Comparison of ENCODE assay signal across 22 cellular contexts in the genomic region with DNA sequence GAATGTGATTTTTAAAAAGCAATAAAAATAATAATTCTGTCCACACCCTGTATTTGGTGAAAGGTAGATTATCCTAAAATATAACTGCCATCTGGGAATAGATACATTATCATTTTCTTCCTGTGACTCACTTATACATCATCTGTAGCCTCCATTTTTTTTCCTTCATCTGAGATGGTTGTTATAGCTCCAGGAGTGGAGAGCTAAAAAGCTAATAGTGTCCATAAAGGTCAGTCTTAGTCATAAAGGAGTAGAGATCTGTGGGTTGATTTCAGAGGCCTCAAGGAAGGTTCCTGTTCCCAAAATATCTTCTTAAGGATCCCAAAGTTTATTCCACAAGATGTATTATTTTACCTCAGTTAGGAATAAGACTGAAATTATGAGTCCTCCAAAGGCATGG. TPM values are rescaled to one million over a fixed set of nuclear protein-coding genes. Genes with fewer than 3 reads are reported as not detected.
A peak's percentile ranks its signal among the peaks of the same experiment; 100 is the strongest.
DNase-seq lines count a peak whose midpoint lies in the region; ATAC-seq, FAIRE-seq and TF ChIP-seq lines count a peak whose summit lies in the region.
"Had no signal": no experiment of that assay in that cellular context is flagged by ENCODE, and none has a peak within 500 bp of the region (broad histone marks: within the 10 kb centered on the region; RNA-seq: fewer than 3 reads in every experiment).

No MANE protein-coding gene starts in this region.

- H3K36me3 ChIP-seq in SK-N-SH (replicated peaks in 1 of 2; ENCODE audit: control insufficient read depth in 1 of 2, insufficient read depth in 2 of 2, low read length in 1 of 2): no peaks in the 10 kb centered on the region
- no peaks in the 10 kb centered on the region for H3K36me3 ChIP-seq in PC-3 (ENCODE audit: low read depth, low read length)
- no peaks in the 10 kb centered on the region for H3K36me3 ChIP-seq in bronchial epithelial cell (ENCODE audit: control insufficient read depth, insufficient read depth, low read length)
- H3K36me3 ChIP-seq: BLaER1, HAP-1 had no signal

- TF ChIP-seq EP300 in SK-N-SH (IDR thresholded peaks at IDR 0.05; ENCODE audit: borderline replicate concordance in 1 of 2, low read depth in 1 of 2, low read length in 1 of 2): no peak

- no TSS peak for BruUV-seq in PC-3 (replicated peaks; lab: Mats Ljungman, UMichigan)

- H3K4me1 ChIP-seq in SK-N-SH (ENCODE audit: control insufficient read depth in 1 of 2, insufficient read depth in 2 of 2, low read depth in 1 of 2, low read length in 1 of 2): no peaks in the 10 kb centered on the region; a peak in 1 of 4 replicates
- H3K4me1 ChIP-seq in PC-3 (ENCODE audit: insufficient read depth, low read length): peaks cover 42% of the 10 kb centered on the region
- H3K4me1 ChIP-seq: BLaER1, HAP-1 had no signal

- H3K27ac ChIP-seq in SK-N-SH (ENCODE audit: low read depth in 2 of 2, low read length in 1 of 2) (no peak overlapping the region), PC-3 (ENCODE audit: low read length) (peak overlapping the region; percentile 78)
- H3K27ac ChIP-seq: 22Rv1, BLaER1, C4-2B had no signal

- no peak for FAIRE-seq in bronchial epithelial cell (lab: Jason Lieb, UNC)
- FAIRE-seq: A204.1, D721Med, GM12891, GM18507, H54 had no signal

- no peaks in the 10 kb centered on the region; the same call in 1 of the 2 replicates for H3K9me3 ChIP-seq in SK-N-SH
- H3K9me3 ChIP-seq in PC-3 (ENCODE audit: low read length): no peaks in the 10 kb centered on the region
- H3K9me3 ChIP-seq: BLaER1, HAP-1 had no signal

- CTCF ChIA-PET in SK-N-SH (lab: Yijun Ruan, JAX) (interaction anchor here (0.7 to 1.8 kb wide), 6 partner anchors 15 to 193 kb away, joined by 3 to 7 read pairs (median 4); no protein-coding TSS in a partner anchor), PC-3 (lab: Charles Lee) (no interaction called here)

- H3K79me2 ChIP-seq in SK-N-SH (ENCODE audit: insufficient read depth) (no peaks in the 10 kb centered on the region), PC-3 (ENCODE audit: low read length) (no peaks in the 10 kb centered on the region)

- H3K4me3 ChIP-seq in SK-N-SH (ENCODE audit: low read depth in 2 of 2, low read length in 1 of 2) (no peak overlapping the region), PC-3 (ENCODE audit: low read length) (no peak overlapping the region), bronchial epithelial cell (ENCODE audit: low read depth, low read length) (no peak overlapping the region)
- H3K4me3 ChIP-seq: BLaER1, HAP-1 had no signal

- intact Hi-C loops in PC-3 (cut with micrococcal nuclease): no loop called here
- intact Hi-C loops in left cardiac atrium (cut with DNase I): no loop called here

- no peak for ATAC-seq in SK-N-SH treated with all-trans-retinoic acid at 6 μM for 48 hours
- ATAC-seq in PC-3: peak; percentile 45; the same call in 1 of the 2 replicates
- ATAC-seq in left cardiac atrium: no peak
- ATAC-seq: CD8-positive, alpha-beta T cell had no signal

- no peaks in the 10 kb centered on the region for H3F3A ChIP-seq in SK-N-SH (replicated peaks; ENCODE audit: insufficient read depth)
- no peaks in the 10 kb centered on the region for H3F3A ChIP-seq in PC-3 (ENCODE audit: low read length, unreplicated experiment)

- H3K27me3 ChIP-seq in SK-N-SH (ENCODE audit: insufficient read depth): no peaks in the 10 kb centered on the region
- peaks cover 26% of the 10 kb centered on the region for H3K27me3 ChIP-seq in PC-3 (ENCODE audit: low read length)
- no peaks in the 10 kb centered on the region for H3K27me3 ChIP-seq in bronchial epithelial cell (ENCODE audit: control insufficient read depth, insufficient read depth, low read length)
- H3K27me3 ChIP-seq: BLaER1 had no signal

- TF ChIP-seq CTCF in SK-N-SH (IDR thresholded peaks at IDR 0.05) (no peak), PC-3 (conservative IDR thresholded peaks at IDR 0.05; ENCODE audit: low read depth, low read length) (no peak), bronchial epithelial cell (IDR thresholded peaks at IDR 0.05; ENCODE audit: insufficient read depth, low read length, severe bottlenecking) (no peak)

- POLR2A ChIA-PET in SK-N-SH (lab: Yijun Ruan, JAX): no interaction called here
- POLR2A ChIA-PET in PC-3 (lab: Charles Lee; ENCODE audit: unreplicated experiment): no interaction called here

- H3K4me2 ChIP-seq in SK-N-SH (no peak overlapping the region), PC-3 (ENCODE audit: low read length) (peak overlapping the region; percentile 69)
- H3K4me2 ChIP-seq: BLaER1 had no signal

- H3K9ac ChIP-seq in SK-N-SH (no peak overlapping the region), PC-3 (ENCODE audit: low read length) (peak overlapping the region; percentile 27; the same call in 1 of the 2 replicates)
- H3K9ac ChIP-seq: BLaER1 had no signal

- H4K20me1 ChIP-seq in SK-N-SH (ENCODE audit: insufficient read depth): no peaks in the 10 kb centered on the region
- no peaks in the 10 kb centered on the region for H4K20me1 ChIP-seq in PC-3 (ENCODE audit: low read length)
- H4K20me1 ChIP-seq: BLaER1 had no signal

- H3K9me2 ChIP-seq in SK-N-SH (no peaks in the 10 kb centered on the region), PC-3 (replicated peaks; ENCODE audit: low read length) (no peaks in the 10 kb centered on the region)

- no peak overlapping the region for H2AFZ ChIP-seq in SK-N-SH (ENCODE audit: low read depth)
- no peak overlapping the region for H2AFZ ChIP-seq in PC-3 (ENCODE audit: low read length)

- DNase-seq in SK-N-SH: no peak
- DNase-seq in PC-3: peak; percentile 61
- DNase-seq in bronchial epithelial cell (ENCODE audit: low read depth): peak; percentile 5
- no peak for DNase-seq in activated effector memory CD4-positive, alpha-beta T cell treated with anti-CD3 and anti-CD28 coated beads, Interleukin-2, amount 50 U/mL, for 16 hours
- DNase-seq in left cardiac atrium: no peak
- DNase-seq: CD4-positive, CD25-positive, alpha-beta regulatory T cell; CD8-positive, alpha-beta T cell; DMS 273 treated with DMSO at 0.1 percent for 48 hours; DMS79; EL; GF-D8; GOT3 had no signal

- no peak for TF ChIP-seq RAD21 in SK-N-SH (IDR thresholded peaks at IDR 0.05; ENCODE audit: low read length)

TF ChIP-seq in SK-N-SH, 30 proteins besides CTCF, POLR2A, EP300 and RAD21:
- 0 out of 2 replicates have a peak, but pooled peaks have one; percentile 5 for TF ChIP-seq TCF12 (IDR thresholded peaks at IDR 0.05)
- TF ChIP-seq RXRA (IDR thresholded peaks at IDR 0.05; ENCODE audit: borderline replicate concordance, low read depth): no peak

TF ChIP-seq in SK-N-SH treated with all-trans-retinoic acid at 6 μM for 48 hours, 23 proteins besides CTCF, POLR2A, EP300 and RAD21 (continues in another document):
- TF ChIP-seq ZNF8 (CRISPR knock-in tag; IDR thresholded peaks at IDR 0.05) (no peak), OSR1 (CRISPR knock-in tag; IDR thresholded peaks at IDR 0.05) (no peak), ISL1 (CRISPR knock-in tag; IDR thresholded peaks at IDR 0.05) (no peak), CSRNP3 (CRISPR knock-in tag; IDR thresholded peaks at IDR 0.05) (no peak), ZC3H10 (CRISPR knock-in tag; IDR thresholded peaks at IDR 0.05) (no peak), TOX (CRISPR knock-in tag; IDR thresholded peaks at IDR 0.05; ENCODE audit: borderline replicate concordance) (no peak), BACH2 (CRISPR knock-in tag; IDR thresholded peaks at IDR 0.05; ENCODE audit: borderline replicate concordance) (no peak), GLIS3 (CRISPR knock-in tag; IDR thresholded peaks at IDR 0.05) (no peak), TCF4 (CRISPR knock-in tag; IDR thresholded peaks at IDR 0.05; ENCODE audit: borderline replicate concordance) (no peak), ZNF565 (CRISPR knock-in tag; conservative IDR thresholded peaks at IDR 0.05; ENCODE audit: low read depth) (no peak)
- TF ChIP-seq, protein P1, sequence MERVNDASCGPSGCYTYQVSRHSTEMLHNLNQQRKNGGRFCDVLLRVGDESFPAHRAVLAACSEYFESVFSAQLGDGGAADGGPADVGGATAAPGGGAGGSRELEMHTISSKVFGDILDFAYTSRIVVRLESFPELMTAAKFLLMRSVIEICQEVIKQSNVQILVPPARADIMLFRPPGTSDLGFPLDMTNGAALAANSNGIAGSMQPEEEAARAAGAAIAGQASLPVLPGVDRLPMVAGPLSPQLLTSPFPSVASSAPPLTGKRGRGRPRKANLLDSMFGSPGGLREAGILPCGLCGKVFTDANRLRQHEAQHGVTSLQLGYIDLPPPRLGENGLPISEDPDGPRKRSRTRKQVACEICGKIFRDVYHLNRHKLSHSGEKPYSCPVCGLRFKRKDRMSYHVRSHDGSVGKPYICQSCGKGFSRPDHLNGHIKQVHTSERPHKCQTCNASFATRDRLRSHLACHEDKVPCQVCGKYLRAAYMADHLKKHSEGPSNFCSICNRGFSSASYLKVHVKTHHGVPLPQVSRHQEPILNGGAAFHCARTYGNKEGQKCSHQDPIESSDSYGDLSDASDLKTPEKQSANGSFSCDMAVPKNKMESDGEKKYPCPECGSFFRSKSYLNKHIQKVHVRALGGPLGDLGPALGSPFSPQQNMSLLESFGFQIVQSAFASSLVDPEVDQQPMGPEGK (CRISPR knock-in tag; IDR thresholded peaks at IDR 0.05; ENCODE audit: borderline replicate concordance): no peak

RNA-seq across cellular contexts. Expression of gene FBXO5, which starts 41.1 kb away (rescaled TPM):
- polyA plus RNA-seq in SK-N-SH (2012; rRNA removed): 10.6 and 12.5 TPM in 2 replicates
- polyA plus RNA-seq in SK-N-SH (2012; cell fraction: cytosol; rRNA removed): 15.1 and 20.7 TPM in 2 replicates
- polyA plus RNA-seq in SK-N-SH (2012; cell fraction: nucleus; rRNA removed): 10.3 and 13.0 TPM in 2 replicates
- total RNA-seq in PC-3 (2014; rRNA removed) (11.5 and 16.8 TPM in 2 replicates), bronchial epithelial cell (1.4 and 1.8 TPM in 2 replicates), left cardiac atrium (1 to 10 TPM; 2.7 to 3.1 TPM)

Comparison
In these comparisons a context has a peak if more than half of its experiments do, and no peak if none do; other contexts are left out.
1. DNase-seq: peak in PC-3 (single experiment) and bronchial epithelial cell (single experiment); none in SK-N-SH (single experiment), activated effector memory CD4-positive, alpha-beta T cell treated with anti-CD3 and anti-CD28 coated beads, Interleukin-2, amount 50 U/mL, for 16 hours (single experiment) and left cardiac atrium (single experiment).